In the genomic region with DNA sequence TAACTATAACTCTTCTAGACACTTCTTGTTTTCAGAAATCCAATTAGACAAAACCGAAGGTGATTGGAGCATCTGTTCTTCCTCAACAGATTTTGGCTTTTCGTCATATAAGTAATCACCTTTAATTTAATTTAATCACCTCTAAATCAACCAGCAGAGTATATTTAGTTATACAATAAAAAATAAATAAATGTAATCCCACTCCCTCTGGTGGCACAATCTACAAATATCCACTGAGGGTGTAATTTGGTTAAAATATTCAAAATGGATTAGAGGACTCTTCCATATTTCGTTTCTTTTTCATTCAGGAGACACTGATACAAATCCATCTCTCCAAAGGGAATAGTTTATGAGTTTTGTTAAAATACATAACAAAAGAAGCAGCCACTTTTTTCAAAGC, we compare ENCODE assay signal across 2 cellular contexts.
TF ChIP-seq lines count a peak whose summit lies in the region.

No MANE protein-coding gene starts in this region.

TF ChIP-seq in SK-N-SH, 30 proteins besides CTCF, POLR2A, EP300 and RAD21 (continued from another document):
- TF ChIP-seq MAX (IDR thresholded peaks at IDR 0.05; ENCODE audit: low read depth), result no peak
- no peak for TF ChIP-seq RXRA (IDR thresholded peaks at IDR 0.05; ENCODE audit: borderline replicate concordance, low read depth)
- no peak for TF ChIP-seq FOXM1 (IDR thresholded peaks at IDR 0.05; ENCODE audit: low read depth)
- TF ChIP-seq, protein P1, sequence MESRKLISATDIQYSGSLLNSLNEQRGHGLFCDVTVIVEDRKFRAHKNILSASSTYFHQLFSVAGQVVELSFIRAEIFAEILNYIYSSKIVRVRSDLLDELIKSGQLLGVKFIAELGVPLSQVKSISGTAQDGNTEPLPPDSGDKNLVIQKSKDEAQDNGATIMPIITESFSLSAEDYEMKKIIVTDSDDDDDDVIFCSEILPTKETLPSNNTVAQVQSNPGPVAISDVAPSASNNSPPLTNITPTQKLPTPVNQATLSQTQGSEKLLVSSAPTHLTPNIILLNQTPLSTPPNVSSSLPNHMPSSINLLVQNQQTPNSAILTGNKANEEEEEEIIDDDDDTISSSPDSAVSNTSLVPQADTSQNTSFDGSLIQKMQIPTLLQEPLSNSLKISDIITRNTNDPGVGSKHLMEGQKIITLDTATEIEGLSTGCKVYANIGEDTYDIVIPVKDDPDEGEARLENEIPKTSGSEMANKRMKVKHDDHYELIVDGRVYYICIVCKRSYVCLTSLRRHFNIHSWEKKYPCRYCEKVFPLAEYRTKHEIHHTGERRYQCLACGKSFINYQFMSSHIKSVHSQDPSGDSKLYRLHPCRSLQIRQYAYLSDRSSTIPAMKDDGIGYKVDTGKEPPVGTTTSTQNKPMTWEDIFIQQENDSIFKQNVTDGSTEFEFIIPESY (IDR thresholded peaks at IDR 0.05; ENCODE audit: borderline replicate concordance, low read depth), result no peak
- TF ChIP-seq ELF1 (IDR thresholded peaks at IDR 0.05), result no peak
- no peak for TF ChIP-seq NFIC (IDR thresholded peaks at IDR 0.05; ENCODE audit: borderline replicate concordance)
- no peak for TF ChIP-seq SIN3A (IDR thresholded peaks at IDR 0.05; ENCODE audit: borderline replicate concordance, low read depth, low read length)
- no peak for TF ChIP-seq NRF1 (IDR thresholded peaks at IDR 0.05; ENCODE audit: low read depth, low read length)

TF ChIP-seq in SK-N-SH treated with all-trans-retinoic acid at 6 μM for 48 hours, 23 proteins besides CTCF, POLR2A, EP300 and RAD21 (continued from another document):
- TF ChIP-seq, protein P2, sequence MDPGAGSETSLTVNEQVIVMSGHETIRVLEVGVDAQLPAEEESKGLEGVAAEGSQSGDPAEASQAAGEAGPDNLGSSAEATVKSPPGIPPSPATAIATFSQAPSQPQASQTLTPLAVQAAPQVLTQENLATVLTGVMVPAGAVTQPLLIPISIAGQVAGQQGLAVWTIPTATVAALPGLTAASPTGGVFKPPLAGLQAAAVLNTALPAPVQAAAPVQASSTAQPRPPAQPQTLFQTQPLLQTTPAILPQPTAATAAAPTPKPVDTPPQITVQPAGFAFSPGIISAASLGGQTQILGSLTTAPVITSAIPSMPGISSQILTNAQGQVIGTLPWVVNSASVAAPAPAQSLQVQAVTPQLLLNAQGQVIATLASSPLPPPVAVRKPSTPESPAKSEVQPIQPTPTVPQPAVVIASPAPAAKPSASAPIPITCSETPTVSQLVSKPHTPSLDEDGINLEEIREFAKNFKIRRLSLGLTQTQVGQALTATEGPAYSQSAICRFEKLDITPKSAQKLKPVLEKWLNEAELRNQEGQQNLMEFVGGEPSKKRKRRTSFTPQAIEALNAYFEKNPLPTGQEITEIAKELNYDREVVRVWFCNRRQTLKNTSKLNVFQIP (CRISPR knock-in tag; IDR thresholded peaks at IDR 0.05; ENCODE audit: borderline replicate concordance, low read depth), result no peak
- TF ChIP-seq, protein P3, sequence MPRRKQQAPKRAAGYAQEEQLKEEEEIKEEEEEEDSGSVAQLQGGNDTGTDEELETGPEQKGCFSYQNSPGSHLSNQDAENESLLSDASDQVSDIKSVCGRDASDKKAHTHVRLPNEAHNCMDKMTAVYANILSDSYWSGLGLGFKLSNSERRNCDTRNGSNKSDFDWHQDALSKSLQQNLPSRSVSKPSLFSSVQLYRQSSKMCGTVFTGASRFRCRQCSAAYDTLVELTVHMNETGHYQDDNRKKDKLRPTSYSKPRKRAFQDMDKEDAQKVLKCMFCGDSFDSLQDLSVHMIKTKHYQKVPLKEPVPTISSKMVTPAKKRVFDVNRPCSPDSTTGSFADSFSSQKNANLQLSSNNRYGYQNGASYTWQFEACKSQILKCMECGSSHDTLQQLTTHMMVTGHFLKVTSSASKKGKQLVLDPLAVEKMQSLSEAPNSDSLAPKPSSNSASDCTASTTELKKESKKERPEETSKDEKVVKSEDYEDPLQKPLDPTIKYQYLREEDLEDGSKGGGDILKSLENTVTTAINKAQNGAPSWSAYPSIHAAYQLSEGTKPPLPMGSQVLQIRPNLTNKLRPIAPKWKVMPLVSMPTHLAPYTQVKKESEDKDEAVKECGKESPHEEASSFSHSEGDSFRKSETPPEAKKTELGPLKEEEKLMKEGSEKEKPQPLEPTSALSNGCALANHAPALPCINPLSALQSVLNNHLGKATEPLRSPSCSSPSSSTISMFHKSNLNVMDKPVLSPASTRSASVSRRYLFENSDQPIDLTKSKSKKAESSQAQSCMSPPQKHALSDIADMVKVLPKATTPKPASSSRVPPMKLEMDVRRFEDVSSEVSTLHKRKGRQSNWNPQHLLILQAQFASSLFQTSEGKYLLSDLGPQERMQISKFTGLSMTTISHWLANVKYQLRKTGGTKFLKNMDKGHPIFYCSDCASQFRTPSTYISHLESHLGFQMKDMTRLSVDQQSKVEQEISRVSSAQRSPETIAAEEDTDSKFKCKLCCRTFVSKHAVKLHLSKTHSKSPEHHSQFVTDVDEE (CRISPR knock-in tag; IDR thresholded peaks at IDR 0.05), result no peak
